8 cellular contexts compared by ENCODE assay signal in the genomic region with DNA sequence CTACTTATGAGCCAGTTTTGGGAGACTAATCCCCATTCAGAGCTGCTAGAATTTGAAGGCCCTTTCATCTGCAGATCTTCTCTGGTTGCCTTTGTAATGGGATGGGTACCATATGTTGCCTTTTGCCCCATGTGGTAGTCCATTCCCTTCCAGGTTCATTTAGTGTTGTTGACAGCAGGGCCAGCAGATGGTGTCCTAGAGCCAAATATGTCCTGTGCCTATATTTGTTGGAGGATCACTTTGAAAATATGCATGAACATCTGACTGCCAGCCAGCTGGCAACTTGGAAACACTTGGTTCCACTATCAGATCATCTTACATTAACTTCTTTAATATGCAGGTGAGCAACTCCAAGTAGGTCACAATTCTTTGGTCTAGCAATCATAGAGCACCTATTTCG. TPM values are rescaled to one million over a fixed set of nuclear protein-coding genes. Genes with fewer than 3 reads are reported as not detected.
DNase-seq lines count a peak whose midpoint lies in the region; ATAC-seq, FAIRE-seq and TF ChIP-seq lines count a peak whose summit lies in the region.

No MANE protein-coding gene starts in this region.

- H3K36me3 ChIP-seq in small intestine (ENCODE audit: control insufficient read depth in 2 of 2, insufficient read depth in 2 of 2, low read length in 2 of 2): no peaks in the 10 kb centered on the region

- DNase-seq in DMS79 (lab: John Stamatoyannopoulos, UW) (peak; percentile 85), Kasumi-1 (lab: John Stamatoyannopoulos, UW) (peak; percentile 72 to 80), RWPE1 (ENCODE audit: low spot score) (peak; percentile 70), left cardiac atrium (no peak), small intestine (peak; percentile 79)
- DNase-seq in activated naive CD4-positive, alpha-beta T cell treated with anti-CD3 and anti-CD28 coated beads, Interleukin-2, amount 10 ng/mL, durations not matched to agents 7 days and 5 days: peak; percentile 69

- H3K27me3 ChIP-seq in small intestine (ENCODE audit: control insufficient read depth in 2 of 2, insufficient read depth in 2 of 2, low read length in 2 of 2): no peaks in the 10 kb centered on the region

- CTCF ChIA-PET in RWPE1 (lab: Yijun Ruan, JAX): interaction anchor here (0.6 to 1.3 kb wide), 5 partner anchors 171 to 1441 kb away, joined by 3 to 4 read pairs (median 3); no protein-coding TSS in a partner anchor
- CTCF ChIA-PET in activated naive CD4-positive, alpha-beta T cell treated with anti-CD3 and anti-CD28 coated beads, Interleukin-2, amount 10 ng/mL, durations not matched to agents 7 days and 5 days (lab: Charles Lee): interaction anchor here (1.1 to 3.0 kb wide), 3 partner anchors 624 to 674 kb away, joined by 4 to 17 read pairs (median 7); no protein-coding TSS in a partner anchor

- H3K4me1 ChIP-seq in small intestine (ENCODE audit: control insufficient read depth in 2 of 2, insufficient read depth in 1 of 2, low read depth in 1 of 2, low read length in 1 of 2): no peaks in the 10 kb centered on the region

- H3K36me3 Mint-ChIP-seq in activated naive CD4-positive, alpha-beta T cell treated with anti-CD3 and anti-CD28 coated beads, Interleukin-2, amount 10 ng/mL, durations not matched to agents 7 days and 5 days: no peaks in the 10 kb centered on the region

- ATAC-seq in GM21423 (IDR thresholded peaks at IDR 0.05; ENCODE audit: unreplicated experiment): peak; percentile 65
- ATAC-seq in left cardiac atrium: peak; percentile 53 to 80
- no peak for ATAC-seq in GM21447 (IDR thresholded peaks at IDR 0.05; ENCODE audit: unreplicated experiment)

- intact Hi-C loops in left cardiac atrium (cut with DNase I): loop anchor here in 1 of 2 donors (10.0 kb wide), 1 partner anchor 679 kb away; no protein-coding TSS in a partner anchor

- peak; percentile 35 for TF ChIP-seq CTCF in RWPE1 (conservative IDR thresholded peaks at IDR 0.05; ENCODE audit: low read depth)

- H3K27ac ChIP-seq in RWPE1 (no peak overlapping the region), small intestine (ENCODE audit: low read depth in 1 of 2, low read length in 1 of 2) (no peak overlapping the region)

- FAIRE-seq in small intestine (lab: Jason Lieb, UNC): no peak

- peaks cover 2% of the 10 kb centered on the region for H3K4me1 Mint-ChIP-seq in activated naive CD4-positive, alpha-beta T cell treated with anti-CD3 and anti-CD28 coated beads, Interleukin-2, amount 10 ng/mL, durations not matched to agents 7 days and 5 days

- peaks cover 7% of the 10 kb centered on the region for H3K9me3 Mint-ChIP-seq in activated naive CD4-positive, alpha-beta T cell treated with anti-CD3 and anti-CD28 coated beads, Interleukin-2, amount 10 ng/mL, durations not matched to agents 7 days and 5 days

- peaks cover 4% of the 10 kb centered on the region for H3K27me3 Mint-ChIP-seq in activated naive CD4-positive, alpha-beta T cell treated with anti-CD3 and anti-CD28 coated beads, Interleukin-2, amount 10 ng/mL, durations not matched to agents 7 days and 5 days

- WGBS in small intestine, 3 donors: 8 to 54% (median 27%) methylated on average over 1 of the region's 1 CpG

- no peak overlapping the region for H3K4me3 ChIP-seq in small intestine (ENCODE audit: low read depth in 1 of 2, low read length in 2 of 2)

- H3K9me3 ChIP-seq in small intestine (ENCODE audit: control insufficient read depth, low read depth): no peaks in the 10 kb centered on the region

- POLR2A ChIA-PET in RWPE1 (lab: Yijun Ruan, JAX; ENCODE audit: low non-redundant PET): no interaction called here

- no peak overlapping the region for H3K4me3 Mint-ChIP-seq in activated naive CD4-positive, alpha-beta T cell treated with anti-CD3 and anti-CD28 coated beads, Interleukin-2, amount 10 ng/mL, durations not matched to agents 7 days and 5 days

- H3K27ac Mint-ChIP-seq in activated naive CD4-positive, alpha-beta T cell treated with anti-CD3 and anti-CD28 coated beads, Interleukin-2, amount 10 ng/mL, durations not matched to agents 7 days and 5 days: no peak overlapping the region

RNA-seq across cellular contexts. Expression of a gene that starts 30.4 kb away (rescaled TPM):
- not detected for total RNA-seq in left cardiac atrium
- not detected for polyA plus RNA-seq in small intestine
